In the genomic region with DNA sequence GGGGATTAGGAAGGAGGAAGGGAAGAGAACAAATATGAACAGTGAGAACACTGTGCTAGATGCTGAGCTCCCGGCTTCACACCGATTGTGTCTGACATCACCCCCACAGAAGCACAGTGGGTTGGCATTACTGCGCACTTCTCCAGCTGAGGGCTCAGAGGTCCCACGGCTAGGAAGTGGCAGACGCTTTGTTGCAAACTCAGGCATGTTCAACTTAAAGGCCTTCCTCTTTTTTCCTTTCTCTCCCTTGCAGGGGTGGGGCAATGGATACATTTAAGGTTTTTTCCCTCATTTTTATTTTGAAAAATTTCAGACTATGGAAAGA, we compare ENCODE assay signal across 15 cellular contexts. TPM values are rescaled to one million over a fixed set of nuclear protein-coding genes. Genes with fewer than 3 reads are reported as not detected.
DNase-seq lines count a peak whose midpoint lies in the region; TF ChIP-seq lines count a peak whose summit lies in the region.
"Had no signal": no experiment of that assay in that cellular context is flagged by ENCODE, and none has a peak within 500 bp of the region (broad histone marks: within the 10 kb centered on the region; RNA-seq: fewer than 3 reads in every experiment).

No MANE protein-coding gene starts in this region.

- no peak overlapping the region for H3K27ac Mint-ChIP-seq in immature natural killer cell
- H3K27ac Mint-ChIP-seq: WTC11 had no signal

- no peaks in the 10 kb centered on the region for H3K9me3 ChIP-seq in adrenal gland (replicated peaks in 1 of 3)
- no peaks in the 10 kb centered on the region for H3K9me3 ChIP-seq in MM.1S (replicated peaks; ENCODE audit: insufficient read depth, low read length)
- H3K9me3 ChIP-seq: suprapubic skin had no signal

- no peak for TF ChIP-seq POLR2A in adrenal gland (IDR thresholded peaks at IDR 0.05)

- peaks cover 3 to 15% (median 11%) of the 10 kb centered on the region in 3 donors for H3K27me3 Mint-ChIP-seq in immature natural killer cell (ENCODE audit: low read depth in 3 of 3)

- no peaks in the 10 kb centered on the region for H3K36me3 Mint-ChIP-seq in immature natural killer cell
- H3K36me3 Mint-ChIP-seq: WTC11 had no signal

- H3K4me2 ChIP-seq in MM.1S (ENCODE audit: low read depth, low read length) = no peak overlapping the region
- H3K4me2 ChIP-seq: hepatocyte had no signal

- H3F3A ChIP-seq in MM.1S (ENCODE audit: insufficient read depth, low read length) = peaks cover 6% of the 10 kb centered on the region; the same call in 1 of the 2 replicates

- H3K36me3 ChIP-seq in adrenal gland (replicated peaks in 1 of 2) (no peaks in the 10 kb centered on the region), MM.1S (replicated peaks; ENCODE audit: insufficient read depth, low read length) (no peaks in the 10 kb centered on the region)
- H3K36me3 ChIP-seq: suprapubic skin had no signal

- no peaks in the 10 kb centered on the region for H4K20me1 ChIP-seq in MM.1S (ENCODE audit: insufficient read depth, low read length)

- no peaks in the 10 kb centered on the region for H3K4me1 Mint-ChIP-seq in immature natural killer cell

- intact Hi-C loops in adrenal gland (cut with DNase I) = loop anchor here in 1 of 2 donors (5.0 to 10.0 kb wide), 2 partner anchors 50 to 177 kb away; no protein-coding TSS in a partner anchor

- H3K27me3 ChIP-seq in adrenal gland (no peaks in the 10 kb centered on the region), MM.1S (replicated peaks; ENCODE audit: insufficient read depth, low read length) (no peaks in the 10 kb centered on the region)
- H3K27me3 ChIP-seq: hepatocyte, suprapubic skin had no signal

- H2AFZ ChIP-seq in MM.1S (ENCODE audit: low read length) = no peak overlapping the region
- H2AFZ ChIP-seq: hepatocyte had no signal

- H3K79me2 ChIP-seq in MM.1S (ENCODE audit: low read length) = no peaks in the 10 kb centered on the region
- H3K79me2 ChIP-seq: hepatocyte had no signal

- peak; percentile 75 for DNase-seq in Ammon's horn (ENCODE audit: low spot score)
- peak; percentile 75 to 80 for DNase-seq in Kasumi-1 (lab: John Stamatoyannopoulos, UW)
- peak in 5 of 7 donors; percentile 16 to 55 (median 43) for DNase-seq in adrenal gland
- DNase-seq in medulla oblongata (ENCODE audit: extremely low spot score) = peak; percentile 58
- DNase-seq in immature natural killer cell = no peak
- DNase-seq in MM.1S = no peak
- no peak for DNase-seq in HPDE6-E6E7 (ENCODE audit: extremely low spot score)
- no peak for DNase-seq in NCI-H1436 (lab: John Stamatoyannopoulos, UW)
- DNase-seq: activated gamma-delta T cell treated with Interleukin-2 at 50 U/mL for 16 hours; NCI-H2081; NCI-H526 treated with DMSO at 0.1 percent for 48 hours; stimulated activated CD4-positive, alpha-beta T cell treated with anti-CD3 and anti-CD28 coated beads, Interleukin-4, amount 100 ng/mL, for 24 hours had no signal

- no peak overlapping the region for H3K27ac ChIP-seq in adrenal gland
- no peak overlapping the region for H3K27ac ChIP-seq in MM.1S (ENCODE audit: low read length)
- H3K27ac ChIP-seq: hepatocyte, suprapubic skin had no signal

- H3K9ac ChIP-seq in MM.1S (ENCODE audit: low read length) = no peak overlapping the region

- no peak overlapping the region for H3K4me3 ChIP-seq in adrenal gland
- no peak overlapping the region for H3K4me3 ChIP-seq in MM.1S (ENCODE audit: low read length)
- H3K4me3 ChIP-seq: hepatocyte, suprapubic skin had no signal

- no peaks in the 10 kb centered on the region for H3K9me2 ChIP-seq in MM.1S (replicated peaks; ENCODE audit: insufficient read depth, low read length)

- no peak overlapping the region for H3K4me3 Mint-ChIP-seq in immature natural killer cell
- H3K4me3 Mint-ChIP-seq: WTC11 had no signal

- 49 to 85% (median 80%) methylated on average over 5 of the region's 5 CpGs for WGBS in adrenal gland, 4 donors

- H3K4me1 ChIP-seq in adrenal gland (replicated peaks in 1 of 2) (no peaks in the 10 kb centered on the region), MM.1S (ENCODE audit: low read length) (peaks cover 9% of the 10 kb centered on the region)

- H3K9me3 Mint-ChIP-seq in immature natural killer cell = no peaks in the 10 kb centered on the region
- H3K9me3 Mint-ChIP-seq: WTC11 had no signal

- TF ChIP-seq CTCF in adrenal gland (IDR thresholded peaks at IDR 0.05) (no peak), MM.1S (IDR thresholded peaks at IDR 0.05; ENCODE audit: low read length) (no peak)

RNA-seq across cellular contexts. Expression of a gene that starts 15.5 kb away (rescaled TPM):
- 10 to 100 TPM in 6 of 8 donors, 1 to 10 TPM in 2; 5.8 to 21.2 (median 14.2) TPM for total RNA-seq in adrenal gland
- polyA plus RNA-seq in adrenal gland = 1 to 10 TPM; 6.0 to 7.9 (median 6.8) TPM
- under 1 TPM; 0.39 to 0.70 (median 0.57) TPM for polyA plus RNA-seq in immature natural killer cell

Comparison
In these comparisons a context has a peak if more than half of its experiments do, and no peak if none do; other contexts are left out.
1. DNase-seq: peak in Ammon's horn (single experiment), Kasumi-1 (2 of 2), adrenal gland (5 of 7) and medulla oblongata (single experiment); none in immature natural killer cell (0 of 3), MM.1S (single experiment), HPDE6-E6E7 (single experiment) and NCI-H1436 (single experiment).
2. RNA of a gene that starts 15.5 kb away (polyA plus RNA-seq): 6.0 to 7.9 TPM in adrenal gland; 0.39 to 0.70 TPM in immature natural killer cell; every median in the first group is over 4 times any median in the second.